Comparison of ENCODE assay signal across 1 cellular context in the genomic region with DNA sequence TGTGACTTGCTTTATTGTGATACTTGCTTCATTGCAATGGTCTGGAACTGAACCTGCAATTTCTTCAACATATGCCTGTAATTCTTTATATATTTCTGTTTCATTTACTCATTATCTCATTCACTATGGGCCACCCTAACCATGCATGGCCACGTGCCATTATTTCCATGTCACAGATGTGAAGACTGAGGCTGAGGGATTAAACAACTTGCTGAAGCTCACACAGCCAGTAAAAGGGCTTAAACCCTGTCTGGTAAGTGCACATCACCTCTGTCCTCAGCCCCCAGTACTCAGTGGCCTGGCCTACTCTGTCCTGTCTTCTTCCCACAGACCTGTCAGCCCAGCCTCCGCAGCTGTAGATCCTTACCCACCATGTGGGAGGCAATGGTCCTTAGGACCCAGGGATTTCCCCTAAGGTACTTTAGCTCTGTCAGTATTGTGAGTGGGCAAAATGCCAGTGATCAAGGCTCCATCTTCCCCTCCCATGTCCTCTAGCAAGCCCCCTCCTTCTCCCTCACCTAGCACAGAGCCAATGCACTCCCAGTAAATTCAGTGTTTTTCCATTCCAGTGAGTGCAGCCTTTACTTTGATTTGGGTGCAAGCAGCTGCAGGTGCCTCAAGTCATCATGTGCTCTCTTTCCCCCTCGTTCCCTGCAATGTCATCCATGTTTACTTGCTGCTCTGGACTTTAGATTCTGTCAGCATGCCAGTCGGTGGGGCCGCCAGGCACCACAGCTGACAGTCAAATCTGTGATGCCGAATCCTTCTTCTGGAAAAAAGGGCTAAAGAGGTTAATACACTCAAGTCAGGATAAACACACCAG.
TF ChIP-seq lines count a peak whose summit lies in the region.

No MANE protein-coding gene starts in this region.

TF ChIP-seq in HepG2, 621 proteins besides CTCF, POLR2A, EP300 and RAD21 (continued from another document and continues in another):
- TF ChIP-seq, protein P1, sequence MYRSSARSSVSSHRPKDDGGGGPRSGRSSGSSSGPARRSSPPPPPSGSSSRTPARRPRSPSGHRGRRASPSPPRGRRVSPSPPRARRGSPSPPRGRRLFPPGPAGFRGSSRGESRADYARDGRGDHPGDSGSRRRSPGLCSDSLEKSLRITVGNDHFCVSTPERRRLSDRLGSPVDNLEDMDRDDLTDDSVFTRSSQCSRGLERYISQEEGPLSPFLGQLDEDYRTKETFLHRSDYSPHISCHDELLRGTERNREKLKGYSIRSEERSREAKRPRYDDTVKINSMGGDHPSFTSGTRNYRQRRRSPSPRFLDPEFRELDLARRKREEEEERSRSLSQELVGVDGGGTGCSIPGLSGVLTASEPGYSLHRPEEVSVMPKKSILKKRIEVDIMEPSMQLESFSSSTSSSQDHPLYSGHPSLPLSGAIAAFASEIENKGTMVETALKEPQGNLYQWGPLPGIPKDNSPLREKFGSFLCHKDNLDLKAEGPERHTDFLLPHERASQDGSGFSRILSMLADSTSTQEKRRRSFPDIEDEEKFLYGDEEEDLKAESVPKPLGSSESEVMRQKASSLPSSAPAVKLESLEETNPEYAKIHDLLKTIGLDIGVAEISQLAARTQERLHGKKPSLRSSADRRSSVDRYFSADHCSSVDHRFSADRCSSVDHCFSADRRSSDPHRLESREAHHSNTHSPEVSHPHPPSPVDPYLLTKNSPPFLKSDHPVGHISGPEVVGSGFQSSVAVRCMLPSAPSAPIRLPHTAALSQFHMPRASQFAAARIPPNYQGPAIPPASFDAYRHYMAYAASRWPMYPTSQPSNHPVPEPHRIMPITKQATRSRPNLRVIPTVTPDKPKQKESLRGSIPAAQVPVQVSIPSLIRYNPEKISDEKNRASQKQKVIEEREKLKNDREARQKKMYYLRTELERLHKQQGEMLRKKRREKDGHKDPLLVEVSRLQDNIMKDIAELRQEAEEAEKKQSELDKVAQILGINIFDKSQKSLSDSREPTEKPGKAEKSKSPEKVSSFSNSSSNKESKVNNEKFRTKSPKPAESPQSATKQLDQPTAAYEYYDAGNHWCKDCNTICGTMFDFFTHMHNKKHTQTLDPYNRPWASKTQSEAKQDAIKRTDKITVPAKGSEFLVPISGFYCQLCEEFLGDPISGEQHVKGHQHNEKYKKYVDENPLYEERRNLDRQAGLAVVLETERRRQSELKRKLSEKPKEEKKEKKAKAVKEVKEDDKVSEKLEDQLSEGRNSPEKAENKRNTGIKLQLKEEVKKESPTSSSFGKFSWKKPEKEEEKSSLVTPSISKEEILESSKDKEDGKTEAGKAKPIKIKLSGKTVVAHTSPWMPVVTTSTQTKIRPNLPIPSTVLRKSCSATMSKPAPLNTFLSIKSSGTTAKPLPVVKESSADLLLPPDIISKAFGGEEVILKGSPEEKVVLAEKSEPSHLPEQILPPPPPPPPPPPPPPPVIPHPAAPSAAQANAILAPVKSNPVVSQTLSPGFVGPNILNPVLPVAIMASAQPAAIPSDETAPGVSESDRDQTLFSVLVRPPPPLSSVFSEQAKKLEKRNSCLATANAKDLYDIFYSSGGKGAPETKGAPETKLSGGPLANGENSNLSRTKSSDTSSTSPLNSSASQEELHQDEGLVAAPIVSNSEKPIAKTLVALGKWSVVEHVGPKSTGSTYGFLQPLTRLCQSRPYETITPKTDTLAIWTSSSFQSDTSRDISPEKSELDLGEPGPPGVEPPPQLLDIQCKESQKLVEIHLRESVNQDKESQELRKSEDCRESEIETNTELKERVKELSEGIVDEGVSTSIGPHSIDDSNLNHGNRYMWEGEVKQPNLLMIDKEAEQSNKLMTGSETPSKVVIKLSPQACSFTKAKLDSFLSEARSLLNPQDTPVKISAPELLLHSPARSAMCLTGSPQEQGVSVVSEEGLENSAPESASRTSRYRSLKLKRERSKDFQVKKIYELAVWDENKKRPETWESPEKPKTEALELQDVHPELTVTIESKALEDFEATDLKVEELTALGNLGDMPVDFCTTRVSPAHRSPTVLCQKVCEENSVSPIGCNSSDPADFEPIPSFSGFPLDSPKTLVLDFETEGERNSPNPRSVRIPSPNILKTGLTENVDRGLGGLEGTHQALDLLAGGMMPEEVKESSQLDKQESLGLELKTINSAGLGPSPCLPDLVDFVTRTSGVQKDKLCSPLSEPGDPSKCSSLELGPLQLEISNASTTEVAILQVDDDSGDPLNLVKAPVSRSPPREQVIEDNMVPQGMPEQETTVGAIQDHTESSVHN (CRISPR knock-in tag; IDR thresholded peaks at IDR 0.05): no peak
- TF ChIP-seq ZNF326 (CRISPR knock-in tag; IDR thresholded peaks at IDR 0.05; ENCODE audit: borderline replicate concordance) (no peak), ZNF772 (CRISPR knock-in tag; IDR thresholded peaks at IDR 0.05) (no peak), SP1 (IDR thresholded peaks at IDR 0.05) (no peak), SP1 (CRISPR knock-in tag; IDR thresholded peaks at IDR 0.05) (0 out of 2 replicates have a peak, but pooled peaks have one; percentile 30), ARNTL (CRISPR knock-in tag; IDR thresholded peaks at IDR 0.05) (peak; percentile 74), TP53 (CRISPR knock-in tag; conservative IDR thresholded peaks at IDR 0.05) (0 out of 2 replicates have a peak, but pooled peaks have one; percentile 45), KAT8 (CRISPR knock-in tag; IDR thresholded peaks at IDR 0.05) (peak; percentile 80), ZKSCAN1 (IDR thresholded peaks at IDR 0.05; ENCODE audit: low read length) (no peak), PCBP1 (IDR thresholded peaks at IDR 0.05; ENCODE audit: borderline replicate concordance, low read depth, low read length) (no peak), MAFF (IDR thresholded peaks at IDR 0.05; ENCODE audit: low read depth, low read length) (0 out of 2 replicates have a peak, but pooled peaks have one; percentile 35), PRPF4 (IDR thresholded peaks at IDR 0.05; ENCODE audit: low read depth, low read length, poor library complexity, severe bottlenecking) (no peak), SMARCC2 (IDR thresholded peaks at IDR 0.05) (no peak; the same call in 1 of the 2 replicates), ZNF329 (CRISPR knock-in tag; IDR thresholded peaks at IDR 0.05; ENCODE audit: low read depth) (no peak), STAT5B (CRISPR knock-in tag; IDR thresholded peaks at IDR 0.05) (no peak), JUN (CRISPR knock-in tag; IDR thresholded peaks at IDR 0.05) (no peak), TARDBP (CRISPR knock-in tag; IDR thresholded peaks at IDR 0.05) (peak; percentile 92), HNF4A (CRISPR knock-in tag; IDR thresholded peaks at IDR 0.05) (peak; percentile 99), ZHX1 (CRISPR knock-in tag; IDR thresholded peaks at IDR 0.05; ENCODE audit: low read depth) (peak; percentile 61; the same call in 1 of the 2 replicates), ZSCAN9 (CRISPR knock-in tag; IDR thresholded peaks at IDR 0.05; ENCODE audit: borderline replicate concordance) (peak; percentile 78; the same call in 1 of the 2 replicates), ZNF609 (CRISPR knock-in tag; IDR thresholded peaks at IDR 0.05; ENCODE audit: borderline replicate concordance) (peak; percentile 76), THYN1 (CRISPR knock-in tag; IDR thresholded peaks at IDR 0.05; ENCODE audit: borderline replicate concordance, low read depth) (no peak), ZNF121 (CRISPR knock-in tag; IDR thresholded peaks at IDR 0.05) (peak; percentile 47; the same call in 1 of the 2 replicates), NKX3-1 (CRISPR knock-in tag; IDR thresholded peaks at IDR 0.05) (0 out of 2 replicates have a peak, but pooled peaks have one; percentile 59), HDAC2 (CRISPR knock-in tag; IDR thresholded peaks at IDR 0.05) (peak; percentile 92), CENPX (CRISPR knock-in tag; IDR thresholded peaks at IDR 0.05) (no peak), SALL1 (CRISPR knock-in tag; IDR thresholded peaks at IDR 0.05) (peak; percentile 95), JARID2 (CRISPR knock-in tag; IDR thresholded peaks at IDR 0.05; ENCODE audit: insufficient replicate concordance) (peak; percentile 63), ZNF546 (CRISPR knock-in tag; conservative IDR thresholded peaks at IDR 0.05) (no peak), HES4 (CRISPR knock-in tag; IDR thresholded peaks at IDR 0.05; ENCODE audit: borderline replicate concordance) (no peak), HNF4G (IDR thresholded peaks at IDR 0.05; ENCODE audit: borderline replicate concordance, low read depth, low read length) (peak; percentile 91), HNF4G (CRISPR knock-in tag; IDR thresholded peaks at IDR 0.05; ENCODE audit: borderline replicate concordance, low read depth) (peak; percentile 85; the same call in 1 of the 2 replicates), U2AF2 (IDR thresholded peaks at IDR 0.05; ENCODE audit: low read depth, low read length) (no peak), RFX1 (IDR thresholded peaks at IDR 0.05) (no peak), ZNF3 (CRISPR knock-in tag; IDR thresholded peaks at IDR 0.05) (no peak), HOXA9 (CRISPR knock-in tag; IDR thresholded peaks at IDR 0.05; ENCODE audit: borderline replicate concordance) (no peak)
- TF ChIP-seq, protein P2, sequence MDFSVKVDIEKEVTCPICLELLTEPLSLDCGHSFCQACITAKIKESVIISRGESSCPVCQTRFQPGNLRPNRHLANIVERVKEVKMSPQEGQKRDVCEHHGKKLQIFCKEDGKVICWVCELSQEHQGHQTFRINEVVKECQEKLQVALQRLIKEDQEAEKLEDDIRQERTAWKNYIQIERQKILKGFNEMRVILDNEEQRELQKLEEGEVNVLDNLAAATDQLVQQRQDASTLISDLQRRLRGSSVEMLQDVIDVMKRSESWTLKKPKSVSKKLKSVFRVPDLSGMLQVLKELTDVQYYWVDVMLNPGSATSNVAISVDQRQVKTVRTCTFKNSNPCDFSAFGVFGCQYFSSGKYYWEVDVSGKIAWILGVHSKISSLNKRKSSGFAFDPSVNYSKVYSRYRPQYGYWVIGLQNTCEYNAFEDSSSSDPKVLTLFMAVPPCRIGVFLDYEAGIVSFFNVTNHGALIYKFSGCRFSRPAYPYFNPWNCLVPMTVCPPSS (IDR thresholded peaks at IDR 0.05): no peak
- TF ChIP-seq, protein P3, sequence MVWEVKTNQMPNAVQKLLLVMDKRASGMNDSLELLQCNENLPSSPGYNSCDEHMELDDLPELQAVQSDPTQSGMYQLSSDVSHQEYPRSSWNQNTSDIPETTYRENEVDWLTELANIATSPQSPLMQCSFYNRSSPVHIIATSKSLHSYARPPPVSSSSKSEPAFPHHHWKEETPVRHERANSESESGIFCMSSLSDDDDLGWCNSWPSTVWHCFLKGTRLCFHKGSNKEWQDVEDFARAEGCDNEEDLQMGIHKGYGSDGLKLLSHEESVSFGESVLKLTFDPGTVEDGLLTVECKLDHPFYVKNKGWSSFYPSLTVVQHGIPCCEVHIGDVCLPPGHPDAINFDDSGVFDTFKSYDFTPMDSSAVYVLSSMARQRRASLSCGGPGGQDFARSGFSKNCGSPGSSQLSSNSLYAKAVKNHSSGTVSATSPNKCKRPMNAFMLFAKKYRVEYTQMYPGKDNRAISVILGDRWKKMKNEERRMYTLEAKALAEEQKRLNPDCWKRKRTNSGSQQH (CRISPR knock-in tag; IDR thresholded peaks at IDR 0.05; ENCODE audit: low read depth): no peak; the same call in 1 of the 2 replicates
